16 cellular contexts compared by ENCODE assay signal in genomic region chr13:113533441-113533840, GRCh38. TPM values are rescaled to one million over a fixed set of nuclear protein-coding genes. Genes with fewer than 3 reads are reported as not detected.
A peak's percentile ranks its signal among the peaks of the same experiment; 100 is the strongest.
DNase-seq lines count a peak whose midpoint lies in the region; ATAC-seq and TF ChIP-seq lines count a peak whose summit lies in the region.
"Had no signal": no experiment of that assay in that cellular context is flagged by ENCODE, and none has a peak within 500 bp of the region (broad histone marks: within the 10 kb centered on the region; RNA-seq: fewer than 3 reads in every experiment).

No MANE protein-coding gene starts in this region.

- H3K27ac Mint-ChIP-seq in activated CD4-positive, alpha-beta memory T cell treated with anti-CD3 and anti-CD28 coated beads for 36 hours, result no peak overlapping the region
- H3K27ac Mint-ChIP-seq: activated naive CD4-positive, alpha-beta T cell treated with anti-CD3 and anti-CD28 coated beads for 36 hours; naive thymus-derived CD4-positive, alpha-beta T cell had no signal

- ATAC-seq in RWPE2 (ENCODE audit: low read depth), result no peak
- peak; percentile 41 for ATAC-seq in foreskin keratinocyte
- ATAC-seq: naive thymus-derived CD4-positive, alpha-beta T cell had no signal

- H3K27me3 ChIP-seq in RWPE2 (ENCODE audit: insufficient read depth, poor library complexity, severe bottlenecking) (no peaks in the 10 kb centered on the region), foreskin keratinocyte (no peaks in the 10 kb centered on the region), muscle layer of colon (ENCODE audit: control insufficient read depth in 1 of 2, insufficient read depth in 2 of 2, low read length in 2 of 2) (no peaks in the 10 kb centered on the region), transverse colon (no peaks in the 10 kb centered on the region)

- H3K4me3 ChIP-seq in RWPE2 (ENCODE audit: severe bottlenecking) (no peak overlapping the region), muscle layer of colon (ENCODE audit: low read depth in 1 of 2, low read length in 2 of 2) (no peak overlapping the region), transverse colon (no peak overlapping the region)

- no peak overlapping the region for H3K4me3 Mint-ChIP-seq in activated CD4-positive, alpha-beta memory T cell treated with anti-CD3 and anti-CD28 coated beads for 36 hours
- H3K4me3 Mint-ChIP-seq: activated naive CD4-positive, alpha-beta T cell treated with anti-CD3 and anti-CD28 coated beads for 36 hours; naive thymus-derived CD4-positive, alpha-beta T cell had no signal

- H3K4me1 ChIP-seq in RWPE2 (ENCODE audit: insufficient read depth, poor library complexity, severe bottlenecking) (peaks cover 5% of the 10 kb centered on the region), foreskin keratinocyte (peaks cover 10% of the 10 kb centered on the region), muscle layer of colon (ENCODE audit: insufficient read depth, low read length) (peaks cover under 1% of the 10 kb centered on the region), transverse colon (peaks cover 0 to 10% (median 5%) of the 10 kb centered on the region in 4 donors)

- intact Hi-C loops in transverse colon (cut with DNase I; ENCODE audit: low total_unique reads), result no loop called here
- intact Hi-C loops in activated CD4-positive, alpha-beta memory T cell treated with anti-CD3 and anti-CD28 coated beads for 36 hours (cut with micrococcal nuclease), result no loop called here

- H3K9me3 ChIP-seq in RWPE2 (ENCODE audit: severe bottlenecking) (no peaks in the 10 kb centered on the region), muscle layer of colon (ENCODE audit: low read length) (no peaks in the 10 kb centered on the region), transverse colon (no peaks in the 10 kb centered on the region)

- peaks cover 38% of the 10 kb centered on the region for H3K36me3 ChIP-seq in RWPE2 (ENCODE audit: low read depth)
- H3K36me3 ChIP-seq in muscle layer of colon (ENCODE audit: insufficient read depth, low read length), result peaks cover 22% of the 10 kb centered on the region
- H3K36me3 ChIP-seq in transverse colon, result no peaks in the 10 kb centered on the region

- no peaks in the 10 kb centered on the region for H3K4me1 Mint-ChIP-seq in activated CD4-positive, alpha-beta memory T cell treated with anti-CD3 and anti-CD28 coated beads for 36 hours (ENCODE audit: low read depth)

- DNase-seq in RWPE2 (ENCODE audit: low spot score) (peak; percentile 41), foreskin keratinocyte (peak in 1 of 2 donors; percentile 38), transverse colon (no peak), T-helper 2 cell (no peak), NCI-H1417 treated with DMSO at 0.1 percent for 48 hours (lab: John Stamatoyannopoulos, UW) (no peak)
- no peak for DNase-seq in activated CD4-positive, alpha-beta memory T cell treated with anti-CD3 and anti-CD28 coated beads for 36 hours
- DNase-seq: activated CD8-positive, alpha-beta memory T cell treated with anti-CD3 and anti-CD28 coated beads, Interleukin-2, amount 50 U/mL, for 48 hours; activated naive CD4-positive, alpha-beta T cell treated with anti-CD3 and anti-CD28 coated beads for 36 hours; C1 segment of cervical spinal cord; DMS 273 treated with DMSO at 0.1 percent for 48 hours; hippocampal formation; left cardiac atrium; naive thymus-derived CD4-positive, alpha-beta T cell; NCI-H1694 treated with DMSO at 0.1 percent for 48 hours; NK-92 treated with Interleukin-12 subunit alpha and Interleukin-12 subunit beta, amount 100 ng/mL, for 24 hours had no signal

- in situ Hi-C loops in transverse colon (cut with MboI; ENCODE audit: low pct_ligation_motif_present in 1 of 4, low pct_unique_long_range_greater_than_20kb in 1 of 4, low sequenced_read_pairs in 3 of 4), result no loop called here

- H3K27me3 Mint-ChIP-seq in activated CD4-positive, alpha-beta memory T cell treated with anti-CD3 and anti-CD28 coated beads for 36 hours, result no peaks in the 10 kb centered on the region
- H3K27me3 Mint-ChIP-seq: naive thymus-derived CD4-positive, alpha-beta T cell had no signal

- TF ChIP-seq CTCF in RWPE2 (IDR thresholded peaks at IDR 0.05; ENCODE audit: poor library complexity, severe bottlenecking) (no peak), foreskin keratinocyte (conservative IDR thresholded peaks at IDR 0.05) (no peak), transverse colon (IDR thresholded peaks at IDR 0.05) (no peak)

- no peak overlapping the region for H3K9ac ChIP-seq in muscle layer of colon (ENCODE audit: low read length)

- no peak for TF ChIP-seq EP300 in transverse colon (IDR thresholded peaks at IDR 0.05; ENCODE audit: low read depth)

- H3K27ac ChIP-seq in RWPE2 (ENCODE audit: poor library complexity, severe bottlenecking) (no peak overlapping the region), foreskin keratinocyte (no peak overlapping the region), muscle layer of colon (ENCODE audit: low read depth, low read length) (peak overlapping the region; percentile 19), transverse colon (peak overlapping the region in 3 of 4 donors; percentile 26 to 55 (median 32))

- H3K9me3 Mint-ChIP-seq in activated CD4-positive, alpha-beta memory T cell treated with anti-CD3 and anti-CD28 coated beads for 36 hours, result no peaks in the 10 kb centered on the region
- H3K9me3 Mint-ChIP-seq: activated naive CD4-positive, alpha-beta T cell treated with anti-CD3 and anti-CD28 coated beads for 36 hours; naive thymus-derived CD4-positive, alpha-beta T cell had no signal

- TF ChIP-seq POLR2A in transverse colon (IDR thresholded peaks at IDR 0.05), result no peak

- H3K36me3 Mint-ChIP-seq in activated CD4-positive, alpha-beta memory T cell treated with anti-CD3 and anti-CD28 coated beads for 36 hours, result peaks cover 19% of the 10 kb centered on the region

- WGBS in transverse colon (ENCODE audit: low coverage in 1 of 2), 2 donors, result 83 to 90% methylated on average over 2 to 17 of the region's 17 CpGs

- POLR2A ChIA-PET in activated CD4-positive, alpha-beta memory T cell treated with anti-CD3 and anti-CD28 coated beads for 36 hours (lab: Charles Lee), result no interaction called here

- CTCF ChIA-PET in activated CD4-positive, alpha-beta memory T cell treated with anti-CD3 and anti-CD28 coated beads for 36 hours (lab: Charles Lee), result no interaction called here

RNA-seq across cellular contexts. Expression of gene DCUN1D2, which starts 42.9 kb away (rescaled TPM):
- 5.4 and 6.4 TPM in 2 replicates for total RNA-seq in foreskin keratinocyte
- polyA plus RNA-seq in foreskin keratinocyte, result 3.8 and 4.0 TPM in 2 replicates
- total RNA-seq in transverse colon, result 10 to 100 TPM; 18.7 to 28.4 (median 20.2) TPM
- 10 to 100 TPM; 14.4 to 15.8 TPM for total RNA-seq in activated CD4-positive, alpha-beta memory T cell treated with anti-CD3 and anti-CD28 coated beads for 36 hours

RNA-seq across cellular contexts. Expression of gene TFDP1, which starts 51.1 kb away (rescaled TPM):
- total RNA-seq in foreskin keratinocyte (145 and 167 TPM in 2 replicates), transverse colon (100 to 1,000 TPM in 1 of 4 donors, 10 to 100 TPM in 3; 24.3 to 164 (median 49.1) TPM)
- 89.0 and 114 TPM in 2 replicates for polyA plus RNA-seq in foreskin keratinocyte
- 100 to 1,000 TPM; 149 to 156 TPM for total RNA-seq in activated CD4-positive, alpha-beta memory T cell treated with anti-CD3 and anti-CD28 coated beads for 36 hours

Comparison
In these comparisons a context has a peak if more than half of its experiments do, and no peak if none do; other contexts are left out.
1. H3K27ac ChIP-seq: peak in muscle layer of colon (single experiment) and transverse colon (3 of 4); none in RWPE2 (single experiment) and foreskin keratinocyte (single experiment).